Comparison of ENCODE assay signal across 11 cellular contexts in the genomic region with DNA sequence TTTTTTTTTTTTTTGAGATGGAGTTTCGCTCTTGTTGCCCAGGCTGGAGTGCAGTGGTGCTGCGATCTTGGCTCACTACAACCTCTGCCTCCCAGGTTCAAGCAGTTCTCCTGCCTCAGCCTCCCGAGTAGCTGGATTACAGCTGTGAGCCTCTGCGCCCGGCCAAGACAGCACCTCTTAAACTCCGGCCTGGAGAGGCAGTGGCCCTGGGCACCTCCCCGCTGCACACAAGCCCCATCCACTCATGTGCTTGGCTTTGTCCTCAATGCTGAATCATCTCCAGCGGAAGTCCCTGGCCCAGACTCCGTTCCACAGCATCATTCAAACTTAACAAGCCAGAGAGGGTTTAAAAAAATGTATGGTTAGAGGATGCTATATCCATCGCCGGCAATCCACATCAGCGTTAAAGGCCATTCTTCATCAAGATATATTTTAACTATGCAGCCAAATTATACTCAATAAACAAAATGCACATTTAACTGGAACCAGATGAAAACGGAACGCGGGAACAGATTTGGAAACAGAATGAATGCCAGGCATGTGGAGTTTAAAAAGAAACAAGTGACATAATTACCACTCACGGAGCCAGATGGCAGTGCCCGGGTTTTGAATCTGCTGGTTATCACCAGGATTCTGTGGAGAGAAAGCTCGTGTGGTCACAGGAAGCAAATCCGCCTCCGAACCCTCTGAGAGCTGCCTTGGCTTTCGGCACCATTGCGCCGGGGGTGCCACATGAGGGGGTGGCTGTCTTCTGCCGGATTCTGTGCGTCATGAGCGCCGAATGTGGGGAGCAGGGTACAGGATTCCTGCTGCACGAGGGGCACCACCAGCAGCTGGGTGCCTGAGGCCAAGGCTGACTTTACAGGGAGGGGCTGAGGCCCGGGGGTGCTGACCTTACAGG. TPM values are rescaled to one million over a fixed set of nuclear protein-coding genes. Genes with fewer than 3 reads are reported as not detected.
A peak's percentile ranks its signal among the peaks of the same experiment; 100 is the strongest.
DNase-seq lines count a peak whose midpoint lies in the region; TF ChIP-seq lines count a peak whose summit lies in the region.
"Had no signal": no experiment of that assay in that cellular context is flagged by ENCODE, and none has a peak within 500 bp of the region (broad histone marks: within the 10 kb centered on the region; RNA-seq: fewer than 3 reads in every experiment).

No MANE protein-coding gene starts in this region.

- no peaks in the 10 kb centered on the region for H3K36me3 ChIP-seq in breast epithelium
- H3K36me3 ChIP-seq in MM.1S (replicated peaks; ENCODE audit: insufficient read depth, low read length) = no peaks in the 10 kb centered on the region

- no peaks in the 10 kb centered on the region for H3K36me3 Mint-ChIP-seq in nephron (ENCODE audit: low read depth)

- no peak for TF ChIP-seq CTCF in nephron (IDR thresholded peaks at IDR 0.05; ENCODE audit: unreplicated experiment in 3 of 3)
- TF ChIP-seq CTCF in breast epithelium (IDR thresholded peaks at IDR 0.05) = no peak
- no peak for TF ChIP-seq CTCF in MM.1S (IDR thresholded peaks at IDR 0.05; ENCODE audit: low read length)
- TF ChIP-seq CTCF in GM20000 (IDR thresholded peaks at IDR 0.05; ENCODE audit: extremely low read depth, missing control alignments) = no peak

- H2AFZ ChIP-seq in MM.1S (ENCODE audit: low read length) = no peak overlapping the region

- H3K27me3 Mint-ChIP-seq in nephron (ENCODE audit: low read depth) = peaks cover 46% of the 10 kb centered on the region

- H3K9me3 ChIP-seq in breast epithelium (no peaks in the 10 kb centered on the region), MM.1S (replicated peaks; ENCODE audit: insufficient read depth, low read length) (no peaks in the 10 kb centered on the region)

- TF ChIP-seq POLR2A in breast epithelium (IDR thresholded peaks at IDR 0.05) = no peak

- H3K4me1 ChIP-seq in breast epithelium (no peaks in the 10 kb centered on the region), MM.1S (ENCODE audit: low read length) (no peaks in the 10 kb centered on the region)

- H3K27me3 ChIP-seq in breast epithelium = peaks cover 0 to 35% of the 10 kb centered on the region in 2 donors
- H3K27me3 ChIP-seq in MM.1S (replicated peaks; ENCODE audit: insufficient read depth, low read length) = peaks cover 59% of the 10 kb centered on the region

- H3F3A ChIP-seq in MM.1S (ENCODE audit: insufficient read depth, low read length) = no peaks in the 10 kb centered on the region

- H3K4me3 Mint-ChIP-seq in nephron = no peak overlapping the region

- peak overlapping the region in 2 of 3 experiments; percentile 56 to 67 for H3K27ac Mint-ChIP-seq in nephron

- no peak overlapping the region for H3K4me2 ChIP-seq in MM.1S (ENCODE audit: low read depth, low read length)

- no peaks in the 10 kb centered on the region for H3K79me2 ChIP-seq in MM.1S (ENCODE audit: low read length)

- intact Hi-C loops in breast epithelium (cut with DNase I; ENCODE audit: low total_unique reads) = no loop called here

- H3K4me1 Mint-ChIP-seq in nephron = peaks cover 7% of the 10 kb centered on the region

- no peaks in the 10 kb centered on the region for H4K20me1 ChIP-seq in MM.1S (ENCODE audit: insufficient read depth, low read length)

- no peak overlapping the region for H3K27ac ChIP-seq in breast epithelium
- H3K27ac ChIP-seq in MM.1S (ENCODE audit: low read length) = no peak overlapping the region
- H3K27ac ChIP-seq: RWPE1 had no signal

- no peak overlapping the region for H3K9ac ChIP-seq in MM.1S (ENCODE audit: low read length)

- DNase-seq in COLO829 (ENCODE audit: low spot score) = peak; percentile 30
- peak; percentile 42 for DNase-seq in NCI-H1694 (lab: John Stamatoyannopoulos, UW)
- DNase-seq in dermis blood vessel endothelial cell = peak; percentile 23
- no peak for DNase-seq in breast epithelium (ENCODE audit: low spot score in 2 of 2)
- no peak for DNase-seq in NCI-H1417 treated with DMSO at 0.1 percent for 48 hours (lab: John Stamatoyannopoulos, UW)
- DNase-seq in MM.1S = no peak
- no peak for DNase-seq in GM20000 (ENCODE audit: low spot score)
- DNase-seq: activated CD8-positive, alpha-beta memory T cell treated with anti-CD3 and anti-CD28 coated beads, Interleukin-2, amount 50 U/mL, for 48 hours; GF-D8 had no signal

- H3K4me3 ChIP-seq in breast epithelium = no peak overlapping the region
- no peak overlapping the region for H3K4me3 ChIP-seq in MM.1S (ENCODE audit: low read length)

- H3K9me3 Mint-ChIP-seq in nephron = no peaks in the 10 kb centered on the region

- H3K9me2 ChIP-seq in MM.1S (replicated peaks; ENCODE audit: insufficient read depth, low read length) = no peaks in the 10 kb centered on the region

RNA-seq across cellular contexts. Expression of a gene that starts 45.6 kb away (rescaled TPM):
- total RNA-seq in dermis blood vessel endothelial cell (0.19 and 0.85 TPM in 2 replicates), breast epithelium (under 1 TPM; 0.16 to 0.73 (median 0.66) TPM)

Comparison
In these comparisons a context has a peak if more than half of its experiments do, and no peak if none do; other contexts are left out.
1. DNase-seq: peak in COLO829 (single experiment), NCI-H1694 (single experiment) and dermis blood vessel endothelial cell (single experiment); none in breast epithelium (0 of 2), NCI-H1417 treated with DMSO at 0.1 percent for 48 hours (single experiment), MM.1S (single experiment) and GM20000 (single experiment).